In genomic region chr11:95534809-95535208, GRCh38 we compare ENCODE assay signal across 8 cellular contexts.
"Had no signal": no experiment of that assay in that cellular context is flagged by ENCODE, and none has a peak within 500 bp of the region (broad histone marks: within the 10 kb centered on the region; RNA-seq: fewer than 3 reads in every experiment).

No MANE protein-coding gene starts in this region.

- H3K9me3 Mint-ChIP-seq: GM23338, H9 had no signal

- FAIRE-seq: H1, H54, HTR-8/SVneo had no signal

- ATAC-seq: GM23338 had no signal

- H3K4me3 Mint-ChIP-seq: GM23338, H9 had no signal

- H3K27ac Mint-ChIP-seq: GM23338, H9 had no signal

- H3K4me3 ChIP-seq: GM23338 had no signal

- H3K4me1 Mint-ChIP-seq: GM23338, H9 had no signal

- DNase-seq: H9, HCEC 1CT, IMR-90, KBM-7 had no signal
